8 cellular contexts compared by ENCODE assay signal in the genomic region with DNA sequence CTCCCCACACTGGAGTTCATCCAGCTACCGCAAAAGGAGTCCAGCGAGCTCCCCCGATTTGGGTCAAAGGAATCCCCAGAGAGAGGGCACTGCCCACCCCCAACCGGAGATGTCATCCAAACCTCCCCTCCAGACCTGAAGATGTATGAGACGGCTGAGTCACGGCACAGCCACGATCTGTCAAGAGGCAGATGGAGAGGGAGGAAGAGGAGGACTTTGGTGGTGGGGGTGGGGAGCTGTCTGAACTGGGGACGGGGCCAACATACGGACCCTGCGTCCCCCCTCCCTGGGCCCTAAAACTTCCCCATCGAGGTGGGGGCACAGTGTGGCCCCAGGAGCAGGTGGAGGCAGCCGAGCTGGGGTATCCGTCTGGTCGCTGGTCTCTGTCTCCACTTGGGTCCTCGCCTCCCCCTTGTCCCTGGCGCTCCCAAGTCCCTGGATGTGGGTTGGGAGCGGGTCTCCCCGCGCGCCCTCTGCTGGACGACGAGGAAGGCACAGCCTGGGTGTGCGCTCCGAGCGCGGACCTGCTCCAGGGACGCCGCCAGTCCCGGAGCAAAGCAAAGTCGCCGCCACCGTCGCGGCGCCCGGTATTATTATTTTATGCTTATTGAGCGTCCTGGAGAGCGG. TPM values are rescaled to one million over a fixed set of nuclear protein-coding genes. Genes with fewer than 3 reads are reported as not detected.
DNase-seq lines count a peak whose midpoint lies in the region; ATAC-seq, FAIRE-seq and TF ChIP-seq lines count a peak whose summit lies in the region.

No MANE protein-coding gene starts in this region.

- H3K79me2 ChIP-seq in endothelial cell of umbilical vein (ENCODE audit: control insufficient read depth, insufficient read depth, low read length) = no peaks in the 10 kb centered on the region

- H3K4me3 Mint-ChIP-seq in CD4-positive, CD25-positive, alpha-beta regulatory T cell = peak overlapping the region in 3 of 4 donors; percentile 66 to 88 (median 84)
- peak overlapping the region; percentile 77 for H3K4me3 Mint-ChIP-seq in activated CD8-positive, alpha-beta T cell treated with anti-CD3 and anti-CD28 coated beads, Interleukin-2, amount 10 ng/mL, durations not matched to agents 7 days and 5 days

- no peaks in the 10 kb centered on the region for H3K36me3 ChIP-seq in CD4-positive, CD25-positive, alpha-beta regulatory T cell (ENCODE audit: control insufficient read depth, insufficient read depth, low read length)
- H3K36me3 ChIP-seq in endothelial cell of umbilical vein (ENCODE audit: control insufficient read depth in 2 of 2, extremely low read depth in 1 of 2, insufficient read depth in 2 of 2, low read length in 2 of 2) = no peaks in the 10 kb centered on the region

- FAIRE-seq in endothelial cell of umbilical vein (lab: Jason Lieb, UNC) = peak; percentile 81

- peaks cover 78% of the 10 kb centered on the region for H3K4me1 ChIP-seq in CD4-positive, CD25-positive, alpha-beta regulatory T cell (ENCODE audit: control insufficient read depth, insufficient read depth, low read length, poor library complexity, severe bottlenecking)
- H3K4me1 ChIP-seq in endothelial cell of umbilical vein (ENCODE audit: control insufficient read depth, extremely low read depth, insufficient read depth, low read length) = peaks cover 27% of the 10 kb centered on the region

- no peak for TF ChIP-seq POLR2A in endothelial cell of umbilical vein (IDR thresholded peaks at IDR 0.05; ENCODE audit: low read depth, low read length)

- no TSS peak for BruUV-seq in endothelial cell of umbilical vein (replicated peaks; lab: Mats Ljungman, UMichigan)

- peaks cover 58% of the 10 kb centered on the region for H3K27me3 Mint-ChIP-seq in CD4-positive, CD25-positive, alpha-beta regulatory T cell
- peaks cover 2% of the 10 kb centered on the region for H3K27me3 Mint-ChIP-seq in activated CD8-positive, alpha-beta T cell treated with anti-CD3 and anti-CD28 coated beads, Interleukin-2, amount 10 ng/mL, durations not matched to agents 7 days and 5 days (ENCODE audit: low read depth)

- peaks cover 0 to 7% (median 2%) of the 10 kb centered on the region in 7 donors for H3K9me3 Mint-ChIP-seq in CD4-positive, CD25-positive, alpha-beta regulatory T cell
- H3K9me3 Mint-ChIP-seq in activated CD8-positive, alpha-beta T cell treated with anti-CD3 and anti-CD28 coated beads, Interleukin-2, amount 10 ng/mL, durations not matched to agents 7 days and 5 days (ENCODE audit: insufficient read depth) = no peaks in the 10 kb centered on the region

- H3K9me3 ChIP-seq in CD4-positive, CD25-positive, alpha-beta regulatory T cell (ENCODE audit: control insufficient read depth in 2 of 2, low read length in 2 of 2) = no peaks in the 10 kb centered on the region
- H3K9me3 ChIP-seq in endothelial cell of umbilical vein (replicated peaks; ENCODE audit: control insufficient read depth, insufficient read depth, low read length) = no peaks in the 10 kb centered on the region

- H3K4me3 ChIP-seq in CD4-positive, CD25-positive, alpha-beta regulatory T cell (ENCODE audit: low read depth, low read length) = peak overlapping the region; percentile 21
- H3K4me3 ChIP-seq in endothelial cell of umbilical vein (replicated peaks in 1 of 3; ENCODE audit: insufficient read depth in 1 of 3, low read depth in 1 of 3, low read length in 3 of 3) = peak overlapping the region in 1 of 3 experiments; percentile 20

- H3K4me2 ChIP-seq in endothelial cell of umbilical vein (ENCODE audit: insufficient read depth, low read length) = peak overlapping the region; percentile 47

- POLR2A ChIA-PET in activated CD8-positive, alpha-beta T cell treated with anti-CD3 and anti-CD28 coated beads, Interleukin-2, amount 10 ng/mL, durations not matched to agents 7 days and 5 days (lab: Charles Lee) = interaction anchor here (0.6 to 3.6 kb wide), 6 partner anchors 13 to 163 kb away, joined by 3 to 30 read pairs (median 6); a partner anchor contains a TSS
- POLR2A ChIA-PET in endothelial cell of umbilical vein (lab: Charles Lee) = no interaction called here

- H2AFZ ChIP-seq in endothelial cell of umbilical vein (ENCODE audit: low read depth, low read length) = peak overlapping the region; percentile 84

- peak; percentile 95 to 96 for TF ChIP-seq CTCF in endothelial cell of umbilical vein (IDR thresholded peaks at IDR 0.05; ENCODE audit: extremely low read depth in 1 of 2, insufficient read depth in 1 of 2, low read depth in 1 of 2, low read length in 2 of 2)

- ATAC-seq in CD4-positive, CD25-positive, alpha-beta regulatory T cell (ENCODE audit: low read depth in 2 of 2) = peak in 1 of 2 donors; percentile 9
- peak; percentile 12 for ATAC-seq in activated CD8-positive, alpha-beta T cell treated with anti-CD3 and anti-CD28 coated beads, Interleukin-2, amount 10 ng/mL, durations not matched to agents 7 days and 5 days
- no peak for ATAC-seq in GM21367 (IDR thresholded peaks at IDR 0.05; ENCODE audit: unreplicated experiment)

- no peaks in the 10 kb centered on the region for H3K36me3 Mint-ChIP-seq in CD4-positive, CD25-positive, alpha-beta regulatory T cell
- peaks cover 37% of the 10 kb centered on the region for H3K36me3 Mint-ChIP-seq in activated CD8-positive, alpha-beta T cell treated with anti-CD3 and anti-CD28 coated beads, Interleukin-2, amount 10 ng/mL, durations not matched to agents 7 days and 5 days (ENCODE audit: low read depth)

- intact Hi-C loops in endothelial cell of umbilical vein (cut with micrococcal nuclease) = loop anchor here (1.0 kb wide), 1 partner anchor 20 kb away; no protein-coding TSS in a partner anchor

- peak overlapping the region; percentile 76 to 95 (median 88) for H3K27ac Mint-ChIP-seq in CD4-positive, CD25-positive, alpha-beta regulatory T cell
- peak overlapping the region; percentile 84 for H3K27ac Mint-ChIP-seq in activated CD8-positive, alpha-beta T cell treated with anti-CD3 and anti-CD28 coated beads, Interleukin-2, amount 10 ng/mL, durations not matched to agents 7 days and 5 days

- peak; percentile 42 to 65 (median 61) for DNase-seq in CD4-positive, CD25-positive, alpha-beta regulatory T cell
- DNase-seq in HCEC 1CT = peak; percentile 55
- DNase-seq in NCI-H524 (lab: John Stamatoyannopoulos, UW) = peak; percentile 81 to 84
- DNase-seq in activated CD8-positive, alpha-beta T cell treated with anti-CD3 and anti-CD28 coated beads, Interleukin-2, amount 10 ng/mL, durations not matched to agents 7 days and 5 days = peak; percentile 74
- peak; percentile 73 for DNase-seq in endothelial cell of umbilical vein (ENCODE audit: low read depth, low spot score)
- DNase-seq in mesenteric fat pad (ENCODE audit: low spot score) = peak; percentile 94
- peak in 39 of 49 donors; percentile 8 to 75 (median 51) for DNase-seq in substantia nigra (lab: John Stamatoyannopoulos, UW)

- peaks cover 20% of the 10 kb centered on the region for H3K27me3 ChIP-seq in CD4-positive, CD25-positive, alpha-beta regulatory T cell (ENCODE audit: control insufficient read depth, insufficient read depth, low read length)
- H3K27me3 ChIP-seq in endothelial cell of umbilical vein (ENCODE audit: control insufficient read depth in 2 of 2, insufficient read depth in 2 of 2, low read length in 2 of 2) = peaks cover 24 to 34% of the 10 kb centered on the region in 2 experiments

- H3K27ac ChIP-seq in CD4-positive, CD25-positive, alpha-beta regulatory T cell (ENCODE audit: insufficient read depth, low read length, poor library complexity, severe bottlenecking) = peak overlapping the region; percentile 65
- no peak overlapping the region for H3K27ac ChIP-seq in endothelial cell of umbilical vein (ENCODE audit: insufficient read depth, low read depth, low read length)
- no peak overlapping the region for H3K27ac ChIP-seq in substantia nigra (ENCODE audit: low read depth, low read length, poor library complexity, severe bottlenecking)

- CTCF ChIA-PET in activated CD8-positive, alpha-beta T cell treated with anti-CD3 and anti-CD28 coated beads, Interleukin-2, amount 10 ng/mL, durations not matched to agents 7 days and 5 days (lab: Charles Lee) = interaction anchor here (0.8 to 27.0 kb wide), 9 partner anchors 12 to 320 kb away, joined by 3 to 1132 read pairs (median 4); a partner anchor contains a TSS
- CTCF ChIA-PET in endothelial cell of umbilical vein (lab: Charles Lee) = interaction anchor here (0.8 to 5.6 kb wide), 9 partner anchors 8 to 165 kb away, joined by 3 to 50 read pairs (median 5); a partner anchor contains a TSS

- dilution Hi-C loops in endothelial cell of umbilical vein (cut with MboI; ENCODE audit: extremely low pct_ligation_motif_present, low sequenced_read_pairs) = no loop called here

- no peaks in the 10 kb centered on the region for H4K20me1 ChIP-seq in endothelial cell of umbilical vein (replicated peaks; ENCODE audit: control insufficient read depth, extremely low read depth, insufficient read depth, low read length)

- H3K4me1 Mint-ChIP-seq in CD4-positive, CD25-positive, alpha-beta regulatory T cell = peaks cover 13 to 76% (median 44%) of the 10 kb centered on the region in 4 donors
- H3K4me1 Mint-ChIP-seq in activated CD8-positive, alpha-beta T cell treated with anti-CD3 and anti-CD28 coated beads, Interleukin-2, amount 10 ng/mL, durations not matched to agents 7 days and 5 days (ENCODE audit: low read depth) = peaks cover 84% of the 10 kb centered on the region

- no peak overlapping the region for H3K9ac ChIP-seq in endothelial cell of umbilical vein (replicated peaks; ENCODE audit: extremely low read depth, insufficient read depth, low read length)

- no peaks in the 10 kb centered on the region for H3K9me1 ChIP-seq in endothelial cell of umbilical vein (replicated peaks; ENCODE audit: control insufficient read depth, extremely low read depth, insufficient read depth, low read length)

RNA-seq across cellular contexts. Expression of a gene that starts 3.8 kb away (rescaled TPM):
- 16.6 TPM for total RNA-seq in CD4-positive, CD25-positive, alpha-beta regulatory T cell
- polyA plus RNA-seq in CD4-positive, CD25-positive, alpha-beta regulatory T cell = 1 to 10 TPM in 3 of 4 donors, under 1 TPM in 1; 0.86 to 4.2 (median 3.5) TPM
- total RNA-seq in activated CD8-positive, alpha-beta T cell treated with anti-CD3 and anti-CD28 coated beads, Interleukin-2, amount 10 ng/mL, durations not matched to agents 7 days and 5 days = 10 to 100 TPM; 54.2 to 56.0 TPM
- total RNA-seq in endothelial cell of umbilical vein (9.9 and 10.0 TPM in 2 replicates), mesenteric fat pad (28.5 TPM)
- 3.7 and 3.8 TPM in 2 replicates for polyA plus RNA-seq in endothelial cell of umbilical vein
- polyA plus RNA-seq in endothelial cell of umbilical vein (2011; cell fraction: cytosol; rRNA removed) = 4.3 and 5.1 TPM in 2 replicates
- 5.6 and 5.7 TPM in 2 replicates for polyA plus RNA-seq in endothelial cell of umbilical vein (2011; cell fraction: nucleus; rRNA removed)
- polyA plus RNA-seq in endothelial cell of umbilical vein (2012) = 6.1 and 7.9 TPM in 2 replicates
- polyA minus RNA-seq in endothelial cell of umbilical vein = 3.7 and 5.0 TPM in 2 replicates
- 0.92 TPM for polyA minus RNA-seq in endothelial cell of umbilical vein (2011; cell fraction: cytosol; rRNA and poly(A)+ RNA removed)
- 3.0 and 4.9 TPM in 2 replicates for polyA minus RNA-seq in endothelial cell of umbilical vein (2011; cell fraction: nucleus; rRNA and poly(A)+ RNA removed)

RNA-seq across cellular contexts. Expression of a gene that starts 20.8 kb away (rescaled TPM):
- total RNA-seq in CD4-positive, CD25-positive, alpha-beta regulatory T cell = 229 TPM
- polyA plus RNA-seq in CD4-positive, CD25-positive, alpha-beta regulatory T cell = 10 to 100 TPM; 53.4 to 69.9 (median 61.0) TPM
- total RNA-seq in activated CD8-positive, alpha-beta T cell treated with anti-CD3 and anti-CD28 coated beads, Interleukin-2, amount 10 ng/mL, durations not matched to agents 7 days and 5 days = 100 to 1,000 TPM; 264 to 288 TPM
- total RNA-seq in endothelial cell of umbilical vein (275 and 300 TPM in 2 replicates), mesenteric fat pad (173 TPM)
- 366 and 372 TPM in 2 replicates for polyA plus RNA-seq in endothelial cell of umbilical vein
- polyA plus RNA-seq in endothelial cell of umbilical vein (2011; cell fraction: cytosol; rRNA removed) = 471 and 535 TPM in 2 replicates
- polyA plus RNA-seq in endothelial cell of umbilical vein (2011; cell fraction: nucleus; rRNA removed) = 1,255 and 1,369 TPM in 2 replicates
- polyA plus RNA-seq in endothelial cell of umbilical vein (2012) = 348 and 387 TPM in 2 replicates
- polyA minus RNA-seq in endothelial cell of umbilical vein = 147 and 176 TPM in 2 replicates
- polyA minus RNA-seq in endothelial cell of umbilical vein (2011; cell fraction: cytosol; rRNA and poly(A)+ RNA removed) = 106 TPM
- 60.9 and 125 TPM in 2 replicates for polyA minus RNA-seq in endothelial cell of umbilical vein (2011; cell fraction: nucleus; rRNA and poly(A)+ RNA removed)

RNA-seq across cellular contexts. Expression of a gene that starts 43.8 kb away (rescaled TPM):
- 304 TPM for total RNA-seq in CD4-positive, CD25-positive, alpha-beta regulatory T cell
- polyA plus RNA-seq in CD4-positive, CD25-positive, alpha-beta regulatory T cell = 10 to 100 TPM; 50.3 to 58.3 (median 53.9) TPM
- total RNA-seq in activated CD8-positive, alpha-beta T cell treated with anti-CD3 and anti-CD28 coated beads, Interleukin-2, amount 10 ng/mL, durations not matched to agents 7 days and 5 days = 100 to 1,000 TPM; 216 to 240 TPM
- 138 and 142 TPM in 2 replicates for total RNA-seq in endothelial cell of umbilical vein
- polyA plus RNA-seq in endothelial cell of umbilical vein = 92.9 and 93.7 TPM in 2 replicates
- polyA plus RNA-seq in endothelial cell of umbilical vein (2011; cell fraction: cytosol; rRNA removed) = 64.1 and 77.2 TPM in 2 replicates
- 407 and 608 TPM in 2 replicates for polyA plus RNA-seq in endothelial cell of umbilical vein (2011; cell fraction: nucleus; rRNA removed)
- 94.1 and 115 TPM in 2 replicates for polyA plus RNA-seq in endothelial cell of umbilical vein (2012)
- polyA minus RNA-seq in endothelial cell of umbilical vein = 67.3 and 98.8 TPM in 2 replicates
- polyA minus RNA-seq in endothelial cell of umbilical vein (2011; cell fraction: cytosol; rRNA and poly(A)+ RNA removed) = 44.9 TPM
- 109 and 141 TPM in 2 replicates for polyA minus RNA-seq in endothelial cell of umbilical vein (2011; cell fraction: nucleus; rRNA and poly(A)+ RNA removed)
- total RNA-seq in mesenteric fat pad = 91.5 TPM
